1 cellular context compared by ENCODE assay signal in the genomic region with DNA sequence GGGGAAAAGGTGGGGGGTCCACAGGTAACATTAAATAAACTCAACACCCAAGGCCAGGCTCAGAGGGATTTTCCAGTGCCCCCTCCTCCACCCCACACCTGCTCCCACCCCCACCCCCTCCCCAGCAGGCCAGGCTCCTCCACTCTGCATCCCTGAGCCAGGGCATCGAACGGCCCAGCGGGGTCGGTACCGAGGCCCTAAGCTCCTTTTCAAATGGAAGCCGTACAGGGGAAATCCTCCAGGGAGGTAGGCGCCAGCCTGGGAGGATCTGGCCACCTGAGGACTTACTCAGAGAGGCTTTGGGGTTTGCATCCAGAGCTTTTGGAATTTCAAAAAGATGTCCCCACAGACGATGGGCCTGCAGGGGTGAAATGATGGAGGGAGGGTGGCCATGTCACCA.
TF ChIP-seq lines count a peak whose summit lies in the region.

No MANE protein-coding gene starts in this region.

TF ChIP-seq in HepG2, 621 proteins besides CTCF, POLR2A, EP300 and RAD21:
- 0 out of 2 replicates have a peak, but pooled peaks have one; percentile 27 for TF ChIP-seq ZNF333 (CRISPR knock-in tag; IDR thresholded peaks at IDR 0.05; ENCODE audit: borderline replicate concordance)
- TF ChIP-seq CHD2 (IDR thresholded peaks at IDR 0.05; ENCODE audit: low read depth, low read length) = no peak
- TF ChIP-seq GFI1 (CRISPR knock-in tag; IDR thresholded peaks at IDR 0.05; ENCODE audit: borderline replicate concordance) = no peak
- no peak for TF ChIP-seq ZNF646 (CRISPR knock-in tag; IDR thresholded peaks at IDR 0.05)
- no peak for TF ChIP-seq KLF15 (CRISPR knock-in tag; IDR thresholded peaks at IDR 0.05; ENCODE audit: borderline replicate concordance)
